9 cellular contexts compared by ENCODE assay signal in the genomic region with DNA sequence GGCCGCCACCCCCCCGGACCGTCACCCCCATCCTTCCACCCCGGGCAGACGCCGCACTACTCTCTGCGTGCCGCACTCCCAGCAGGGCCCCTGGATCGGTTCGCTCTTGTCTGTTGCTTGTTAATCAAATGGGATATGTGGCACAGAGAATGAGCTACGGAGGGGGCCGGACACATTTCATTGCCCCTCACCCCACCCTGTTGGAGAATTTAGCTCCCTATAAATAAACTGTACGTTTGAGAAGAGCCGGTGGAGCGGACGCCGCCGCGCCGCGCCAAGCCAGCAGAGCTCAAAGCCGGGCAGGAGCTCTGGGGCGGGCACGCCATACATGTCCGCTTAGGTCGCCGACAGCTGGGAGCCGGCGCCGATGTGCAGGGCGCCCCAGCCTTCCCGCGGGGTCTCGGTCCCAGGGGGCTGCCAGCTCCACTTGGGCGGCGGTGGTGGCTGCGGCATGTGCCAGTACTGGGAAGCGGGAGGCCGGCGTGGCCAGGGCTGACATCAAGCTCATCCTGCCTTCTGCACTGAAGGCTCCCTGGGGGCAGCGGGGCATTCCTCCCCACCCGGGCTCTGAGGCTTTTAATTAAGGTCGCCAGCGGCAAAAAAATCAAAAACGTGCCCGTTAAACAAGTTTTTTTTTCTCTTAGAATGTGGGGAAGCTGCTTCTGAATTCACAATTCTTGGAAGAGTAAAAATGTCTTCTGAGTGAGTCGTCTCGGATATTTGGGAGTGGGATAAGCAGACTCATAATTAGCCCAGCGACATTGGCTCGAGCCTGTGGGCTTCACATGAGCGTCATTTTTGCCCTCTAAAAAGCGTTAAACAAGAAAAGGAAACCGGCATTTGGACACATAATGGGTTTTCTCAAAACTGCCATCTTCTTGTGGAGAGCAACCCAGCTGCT. TPM values are rescaled to one million over a fixed set of nuclear protein-coding genes. Genes with fewer than 3 reads are reported as not detected.
DNase-seq lines count a peak whose midpoint lies in the region; ATAC-seq and TF ChIP-seq lines count a peak whose summit lies in the region.
"Had no signal": no experiment of that assay in that cellular context is flagged by ENCODE, and none has a peak within 500 bp of the region (broad histone marks: within the 10 kb centered on the region; RNA-seq: fewer than 3 reads in every experiment).

No MANE protein-coding gene starts in this region.

- H3K27me3 ChIP-seq in CD4-positive, alpha-beta memory T cell (ENCODE audit: insufficient read depth, low read length), result no peaks in the 10 kb centered on the region
- H3K27me3 ChIP-seq in HUES6 (ENCODE audit: control insufficient read depth, insufficient read depth, low read length), result peaks cover 75% of the 10 kb centered on the region

- TF ChIP-seq CTCF in epithelial cell of esophagus (IDR thresholded peaks at IDR 0.05; ENCODE audit: insufficient read depth, low read depth, low read length, missing control alignments) (no peak), neural crest cell (conservative IDR thresholded peaks at IDR 0.05) (no peak)

- DNase-seq in CD4-positive, alpha-beta memory T cell, result no peak
- DNase-seq in epithelial cell of esophagus (ENCODE audit: low read depth), result peak; percentile 4
- no peak for DNase-seq in neural crest cell (ENCODE audit: low read depth, low spot score)
- no peak for DNase-seq in NCI-H446 treated with DMSO at 0.1 percent for 48 hours (lab: John Stamatoyannopoulos, UW)
- DNase-seq in NCI-H510A (lab: John Stamatoyannopoulos, UW), result no peak
- DNase-seq: cortex of kidney had no signal

- H3K36me3 Mint-ChIP-seq in CD4-positive, alpha-beta memory T cell, result no peaks in the 10 kb centered on the region
- peaks cover 18% of the 10 kb centered on the region for H3K36me3 Mint-ChIP-seq in neural crest cell (ENCODE audit: low read depth)

- H3K4me1 ChIP-seq in CD4-positive, alpha-beta memory T cell (ENCODE audit: insufficient read depth, low read length), result no peaks in the 10 kb centered on the region
- H3K4me1 ChIP-seq in HUES6 (ENCODE audit: control insufficient read depth, insufficient read depth, low read length), result peaks cover 28% of the 10 kb centered on the region

- no peaks in the 10 kb centered on the region for H3K9me3 ChIP-seq in CD4-positive, alpha-beta memory T cell (ENCODE audit: control insufficient read depth in 1 of 2, low read length in 2 of 2)
- H3K9me3 ChIP-seq in HUES6 (ENCODE audit: control insufficient read depth, insufficient read depth, low read depth, low read length), result peaks cover 8% of the 10 kb centered on the region; the same call in 1 of the 2 replicates

- no peaks in the 10 kb centered on the region for H3K36me3 ChIP-seq in CD4-positive, alpha-beta memory T cell (ENCODE audit: insufficient read depth, low read length)
- no peaks in the 10 kb centered on the region for H3K36me3 ChIP-seq in HUES6 (ENCODE audit: control insufficient read depth, insufficient read depth, low read length)

- ATAC-seq in HG03432 (IDR thresholded peaks at IDR 0.05; ENCODE audit: unreplicated experiment) (no peak), GM19395 (IDR thresholded peaks at IDR 0.05; ENCODE audit: unreplicated experiment) (no peak)

- peak overlapping the region; percentile 27 to 82 (median 60) for H3K4me3 Mint-ChIP-seq in CD4-positive, alpha-beta memory T cell
- H3K4me3 Mint-ChIP-seq in neural crest cell, result peak overlapping the region; percentile 92

- peak overlapping the region; percentile 14 for H3K9ac ChIP-seq in HUES6 (ENCODE audit: low read length)

- POLR2A ChIA-PET in CD4-positive, alpha-beta memory T cell (lab: Charles Lee; ENCODE audit: partially characterized antibody), result no interaction called here

- H3K27me3 Mint-ChIP-seq in CD4-positive, alpha-beta memory T cell, result peaks cover 15 to 27% of the 10 kb centered on the region in 2 donors
- peaks cover 77% of the 10 kb centered on the region for H3K27me3 Mint-ChIP-seq in neural crest cell (ENCODE audit: low read depth)

- peaks cover 5 to 20% (median 13%) of the 10 kb centered on the region in 4 donors for H3K4me1 Mint-ChIP-seq in CD4-positive, alpha-beta memory T cell
- H3K4me1 Mint-ChIP-seq in neural crest cell, result peaks cover 38% of the 10 kb centered on the region

- no peak overlapping the region for H3K27ac ChIP-seq in CD4-positive, alpha-beta memory T cell (ENCODE audit: low read depth, low read length)
- H3K27ac ChIP-seq in HUES6 (ENCODE audit: low read depth, low read length), result no peak overlapping the region

- intact Hi-C loops in CD4-positive, alpha-beta memory T cell (cut with micrococcal nuclease), result no loop called here

- no peak overlapping the region for H3K27ac Mint-ChIP-seq in CD4-positive, alpha-beta memory T cell
- H3K27ac Mint-ChIP-seq in neural crest cell (ENCODE audit: unreplicated experiment), result no peak overlapping the region

- peaks cover 0 to 3% (median 0%) of the 10 kb centered on the region in 8 donors for H3K9me3 Mint-ChIP-seq in CD4-positive, alpha-beta memory T cell
- peaks cover 2% of the 10 kb centered on the region for H3K9me3 Mint-ChIP-seq in neural crest cell

- CTCF ChIA-PET in CD4-positive, alpha-beta memory T cell (lab: Charles Lee; ENCODE audit: partially characterized antibody), result no interaction called here

- H3K4me3 ChIP-seq in CD4-positive, alpha-beta memory T cell (ENCODE audit: low read length in 2 of 2), result no peak overlapping the region
- H3K4me3 ChIP-seq in HUES6 (ENCODE audit: low read depth, low read length) (peak overlapping the region; percentile 54), epithelial cell of esophagus (ENCODE audit: low read length) (no peak overlapping the region)

RNA-seq across cellular contexts. Expression of a gene that starts 1.1 kb away (rescaled TPM):
- total RNA-seq in CD4-positive, alpha-beta memory T cell, result not detected
- polyA plus RNA-seq in CD4-positive, alpha-beta memory T cell, result not detected
- total RNA-seq in neural crest cell, result 30.2 and 33.3 TPM in 2 replicates

Comparison
In these comparisons a context has a peak if more than half of its experiments do, and no peak if none do; other contexts are left out.
1. RNA of a gene that starts 1.1 kb away (total RNA-seq): 30.2 to 33.3 TPM in neural crest cell; not detected in CD4-positive, alpha-beta memory T cell; every median in the first group is over 10 times any median in the second.